7 cellular contexts compared by ENCODE assay signal in genomic region chr1:61075833-61076232, GRCh38. TPM values are rescaled to one million over a fixed set of nuclear protein-coding genes. Genes with fewer than 3 reads are reported as not detected.
DNase-seq lines count a peak whose midpoint lies in the region; ATAC-seq and TF ChIP-seq lines count a peak whose summit lies in the region.
"Not testable (repeated sequence)": the region's sequence is repeated elsewhere in the genome, so short reads cannot be mapped to it uniquely, and the experiment has no call there.

No MANE protein-coding gene starts in this region.

- intact Hi-C loops in adrenal gland (cut with DNase I); left lung (cut with DNase I): not testable (repeated sequence)

- peaks cover 19% of the 10 kb centered on the region for H3K27me3 Mint-ChIP-seq in neural progenitor cell (ENCODE audit: insufficient read depth, low read depth)

- not testable (repeated sequence) for H3K27ac Mint-ChIP-seq in neural progenitor cell

- not testable (repeated sequence) for H3K79me2 ChIP-seq in neural progenitor cell (ENCODE audit: low read depth)

- H3K4me3 Mint-ChIP-seq in neural progenitor cell = peak overlapping the region; percentile 94

- not testable (repeated sequence) for H3K4me2 ChIP-seq in neural progenitor cell

- H3K27me3 ChIP-seq in HUES48 (ENCODE audit: control insufficient read depth, insufficient read depth, low read length) (peaks cover 59% of the 10 kb centered on the region), neural progenitor cell (peaks cover 88% of the 10 kb centered on the region)
- H3K27me3 ChIP-seq in adrenal gland; endocrine pancreas (ENCODE audit: control insufficient read depth, insufficient read depth, low read length); left lung; stomach smooth muscle (ENCODE audit: control insufficient read depth in 1 of 2, insufficient read depth in 2 of 2, low read length in 2 of 2): not testable (repeated sequence)

- peaks cover 27% of the 10 kb centered on the region for H4K20me1 ChIP-seq in neural progenitor cell (ENCODE audit: low read depth)

- H3K4me3 ChIP-seq in HUES48 (ENCODE audit: low read depth, low read length) (0 out of 2 replicates have a peak overlapping the region, but pooled peaks have one; percentile 78), adrenal gland (peak overlapping the region in 1 of 4 donors; percentile 67), endocrine pancreas (ENCODE audit: control insufficient read depth, insufficient read depth, low read length) (peak overlapping the region; percentile 100), left lung (peak overlapping the region in 1 of 2 donors; percentile 61)
- not testable (repeated sequence) for H3K4me3 ChIP-seq in SK-N-MC; neural progenitor cell; stomach smooth muscle (ENCODE audit: low read length in 2 of 2)

- not testable (repeated sequence) for ATAC-seq in left lung

- H3K4me1 Mint-ChIP-seq in neural progenitor cell = peaks cover 41% of the 10 kb centered on the region

- WGBS in adrenal gland, 4 donors = 57 to 66% (median 59%) methylated on average over 16 of the region's 16 CpGs

- H3K4me1 ChIP-seq in HUES48 (ENCODE audit: control insufficient read depth, insufficient read depth, low read length) = peaks cover 37% of the 10 kb centered on the region
- peaks cover 37 to 43% of the 10 kb centered on the region in 2 donors for H3K4me1 ChIP-seq in adrenal gland (replicated peaks in 1 of 2)
- peaks cover 15% of the 10 kb centered on the region for H3K4me1 ChIP-seq in endocrine pancreas (ENCODE audit: control insufficient read depth, insufficient read depth, low read length)
- peaks cover 30 to 37% of the 10 kb centered on the region in 2 donors for H3K4me1 ChIP-seq in left lung
- H3K4me1 ChIP-seq in neural progenitor cell = peaks cover 17% of the 10 kb centered on the region
- H3K4me1 ChIP-seq in stomach smooth muscle (ENCODE audit: control insufficient read depth, insufficient read depth, low read length) = peaks cover 31% of the 10 kb centered on the region

- H3K9me3 Mint-ChIP-seq in neural progenitor cell = not testable (repeated sequence)

- H3K9me3 ChIP-seq in HUES48 (ENCODE audit: control insufficient read depth, insufficient read depth, low read length); SK-N-MC (ENCODE audit: low read depth, low read length); adrenal gland (replicated peaks in 1 of 3); endocrine pancreas (ENCODE audit: control insufficient read depth, low read length); left lung; neural progenitor cell (ENCODE audit: low read depth); stomach smooth muscle (ENCODE audit: control insufficient read depth in 2 of 2, low read length in 2 of 2): not testable (repeated sequence)

- not testable (repeated sequence) for H3K36me3 ChIP-seq in HUES48 (ENCODE audit: control insufficient read depth, insufficient read depth, low read length); SK-N-MC (ENCODE audit: insufficient read depth, low read length); adrenal gland (replicated peaks in 1 of 2); endocrine pancreas (ENCODE audit: control insufficient read depth, insufficient read depth, low read length); left lung; neural progenitor cell; stomach smooth muscle (ENCODE audit: control insufficient read depth in 2 of 2, insufficient read depth in 2 of 2, low read length in 2 of 2)

- not testable (repeated sequence) for H2AFZ ChIP-seq in neural progenitor cell (replicated peaks)

- H3K36me3 Mint-ChIP-seq in neural progenitor cell = not testable (repeated sequence)

- H3F3A ChIP-seq in neural progenitor cell (ENCODE audit: low read depth) = peaks cover 45% of the 10 kb centered on the region

- not testable (repeated sequence) for H3K9ac ChIP-seq in HUES48 (ENCODE audit: low read depth, low read length); SK-N-MC (ENCODE audit: insufficient read length); neural progenitor cell; stomach smooth muscle (ENCODE audit: low read length in 2 of 2)
- peak overlapping the region; percentile 21 for H3K9ac ChIP-seq in endocrine pancreas (ENCODE audit: control insufficient read depth, insufficient read depth, low read length)

- H3K27ac ChIP-seq in HUES48 (ENCODE audit: low read depth, low read length); neural progenitor cell: not testable (repeated sequence)
- H3K27ac ChIP-seq in SK-N-MC = peak overlapping the region; percentile 95
- peak overlapping the region in 4 of 5 donors; percentile 73 to 98 (median 96) for H3K27ac ChIP-seq in adrenal gland
- peak overlapping the region; percentile 84 to 90 for H3K27ac ChIP-seq in left lung
- peak overlapping the region; percentile 66 for H3K27ac ChIP-seq in stomach smooth muscle (ENCODE audit: low read length)

- not testable (repeated sequence) for TF ChIP-seq POLR2A in adrenal gland (IDR thresholded peaks at IDR 0.05)

- DNase-seq in SK-N-MC (ENCODE audit: low read depth, low spot score); adrenal gland; left lung; neural progenitor cell (ENCODE audit: low spot score): not testable (repeated sequence)

- TF ChIP-seq CTCF in adrenal gland (IDR thresholded peaks at IDR 0.05); left lung (IDR thresholded peaks at IDR 0.05); neural progenitor cell (IDR thresholded peaks at IDR 0.05): not testable (repeated sequence)

RNA-seq across cellular contexts. Expression of gene NFIA, which starts 6.5 kb away (rescaled TPM):
- total RNA-seq in adrenal gland (100 to 1,000 TPM in 2 of 8 donors, 10 to 100 TPM in 6; 59.3 to 109 (median 90.2) TPM), left lung (10 to 100 TPM; 43.1 to 60.7 TPM), neural progenitor cell (ENCODE audit: low replicate concordance) (1.7 and 5.3 TPM in 2 replicates)
- 10 to 100 TPM; 15.6 to 26.0 (median 25.0) TPM for polyA plus RNA-seq in adrenal gland
